9 cellular contexts compared by ENCODE assay signal in the genomic region with DNA sequence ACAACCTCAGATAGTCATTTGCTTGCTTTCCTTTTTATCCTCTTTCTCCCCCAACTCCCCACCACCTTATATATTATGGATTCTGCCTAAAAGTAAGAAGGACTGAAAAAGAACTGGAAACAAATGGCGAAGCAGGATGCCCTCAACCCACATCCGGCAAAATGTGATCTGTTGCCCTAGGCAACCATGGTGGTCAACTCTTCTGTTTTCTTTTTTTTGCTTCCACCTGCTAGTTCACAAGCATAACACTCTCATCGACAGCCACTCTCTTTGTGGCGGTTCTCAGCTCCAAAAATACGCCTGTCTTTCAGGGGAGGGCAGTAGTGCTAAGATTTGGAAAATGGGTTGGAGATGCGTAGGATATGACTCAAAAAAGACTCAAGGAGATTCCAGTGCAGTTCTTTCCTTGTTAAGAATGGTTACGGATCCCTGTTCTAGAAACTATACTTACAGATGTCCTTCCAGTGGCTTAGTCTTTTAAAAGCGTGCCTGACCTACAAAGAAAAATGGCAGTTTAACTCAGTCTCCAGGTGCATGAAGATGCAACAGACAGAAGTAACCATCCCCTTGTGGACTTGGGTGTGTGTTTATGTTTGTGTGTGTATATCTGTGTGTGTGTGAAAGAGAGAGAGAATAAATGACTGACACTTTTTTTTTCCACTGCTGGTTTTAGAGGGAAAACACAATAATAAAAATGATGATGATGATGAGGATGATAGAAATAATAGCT. TPM values are rescaled to one million over a fixed set of nuclear protein-coding genes. Genes with fewer than 3 reads are reported as not detected.
DNase-seq lines count a peak whose midpoint lies in the region; ATAC-seq and TF ChIP-seq lines count a peak whose summit lies in the region.
"Had no signal": no experiment of that assay in that cellular context is flagged by ENCODE, and none has a peak within 500 bp of the region (broad histone marks: within the 10 kb centered on the region; RNA-seq: fewer than 3 reads in every experiment).

No MANE protein-coding gene starts in this region.

- TF ChIP-seq EP300 in stomach (IDR thresholded peaks at IDR 0.05), result no peak

- no peaks in the 10 kb centered on the region for H3K4me1 ChIP-seq in stomach
- no peaks in the 10 kb centered on the region for H3K4me1 ChIP-seq in breast epithelium
- H3K4me1 ChIP-seq in right cardiac atrium (ENCODE audit: control insufficient read depth, insufficient read depth, low read length), result no peaks in the 10 kb centered on the region

- H3K9me3 Mint-ChIP-seq in immature natural killer cell, result peaks cover 0 to 3% (median 0%) of the 10 kb centered on the region in 6 donors

- H3K36me3 ChIP-seq in stomach (no peaks in the 10 kb centered on the region), breast epithelium (no peaks in the 10 kb centered on the region)

- no peak for TF ChIP-seq POLR2A in stomach (IDR thresholded peaks at IDR 0.05)
- TF ChIP-seq POLR2A in breast epithelium (IDR thresholded peaks at IDR 0.05), result no peak

- peaks cover 88 to 96% of the 10 kb centered on the region in 2 donors for H3K4me1 Mint-ChIP-seq in immature natural killer cell

- peak overlapping the region; percentile 93 to 100 (median 98) for H3K27ac Mint-ChIP-seq in immature natural killer cell

- 76 to 83% (median 81%) methylated on average over 8 of the region's 8 CpGs for WGBS in stomach, 5 donors
- WGBS in right cardiac atrium, result 76% methylated on average over 8 of the region's 8 CpGs

- H3K27me3 ChIP-seq in stomach (no peaks in the 10 kb centered on the region), breast epithelium (no peaks in the 10 kb centered on the region), right cardiac atrium (ENCODE audit: control insufficient read depth, insufficient read depth) (no peaks in the 10 kb centered on the region)

- peak overlapping the region; percentile 72 to 85 (median 78) for H3K4me3 Mint-ChIP-seq in immature natural killer cell

- H3K27me3 Mint-ChIP-seq in immature natural killer cell (ENCODE audit: low read depth in 3 of 3), result peaks cover 8 to 18% (median 15%) of the 10 kb centered on the region in 3 donors

- no peak overlapping the region for H3K4me3 ChIP-seq in stomach
- H3K4me3 ChIP-seq in breast epithelium, result no peak overlapping the region
- no peak overlapping the region for H3K4me3 ChIP-seq in right cardiac atrium (ENCODE audit: low read length)

- H3K9me3 ChIP-seq in stomach (peaks cover 0 to 2% (median 0%) of the 10 kb centered on the region in 4 donors), breast epithelium (no peaks in the 10 kb centered on the region), right cardiac atrium (ENCODE audit: control insufficient read depth, low read length) (no peaks in the 10 kb centered on the region)

- H3K27ac ChIP-seq in stomach, result peak overlapping the region in 1 of 5 donors; percentile 56
- H3K27ac ChIP-seq in breast epithelium, result no peak overlapping the region
- no peak overlapping the region for H3K27ac ChIP-seq in right cardiac atrium (ENCODE audit: low read length)

- ATAC-seq in GM18873 (IDR thresholded peaks at IDR 0.05; ENCODE audit: low FRiP score, unreplicated experiment), result peak; percentile 82
- peak; percentile 69 for ATAC-seq in HG02870 (IDR thresholded peaks at IDR 0.05; ENCODE audit: unreplicated experiment)
- ATAC-seq in right cardiac atrium, result no peak

- H3K36me3 Mint-ChIP-seq in immature natural killer cell, result peaks cover 4 to 16% (median 11%) of the 10 kb centered on the region in 3 donors

- DNase-seq in T follicular helper cell (ENCODE audit: low read depth) (peak; percentile 68), immature natural killer cell (peak; percentile 90 to 91 (median 91)), stomach (no peak), breast epithelium (ENCODE audit: low spot score in 2 of 2) (no peak), right cardiac atrium (no peak), HK-2 (ENCODE audit: unreplicated experiment) (no peak)

- TF ChIP-seq CTCF in stomach (IDR thresholded peaks at IDR 0.05) (no peak), breast epithelium (IDR thresholded peaks at IDR 0.05) (no peak)

- intact Hi-C loops in stomach (cut with DNase I; ENCODE audit: low total_unique reads), result no loop called here
- intact Hi-C loops in breast epithelium (cut with DNase I; ENCODE audit: low total_unique reads), result no loop called here
- intact Hi-C loops in right cardiac atrium (cut with DNase I), result no loop called here

RNA-seq across cellular contexts. Expression of a gene that starts 10.7 kb away (rescaled TPM):
- 10 to 100 TPM; 22.0 to 83.5 (median 29.8) TPM for polyA plus RNA-seq in immature natural killer cell
- total RNA-seq in stomach, result 1 to 10 TPM in 4 of 5 donors, not detected in 1; 1.2 to 4.0 (median 2.3) TPM
- polyA plus RNA-seq in stomach, result 1 to 10 TPM; 3.1 to 4.7 (median 3.7) TPM
- total RNA-seq in breast epithelium, result 10 to 100 TPM in 1 of 3 donors, 1 to 10 TPM in 2; 3.5 to 30.1 (median 6.2) TPM
- total RNA-seq in right cardiac atrium, result 1 to 10 TPM; 5.2 to 8.4 (median 6.9) TPM
- polyA plus RNA-seq in right cardiac atrium, result 2.8 TPM
- total RNA-seq: LHCN-M2 had no signal

Comparison
In these comparisons a context has a peak if more than half of its experiments do, and no peak if none do; other contexts are left out.
1. ATAC-seq: peak in GM18873 (single experiment) and HG02870 (single experiment); none in right cardiac atrium (0 of 2).
2. DNase-seq: peak in T follicular helper cell (single experiment) and immature natural killer cell (3 of 3); none in stomach (single experiment), breast epithelium (0 of 2), right cardiac atrium (0 of 3) and HK-2 (single experiment).